Comparison of ENCODE assay signal across 2 cellular contexts in the genomic region with DNA sequence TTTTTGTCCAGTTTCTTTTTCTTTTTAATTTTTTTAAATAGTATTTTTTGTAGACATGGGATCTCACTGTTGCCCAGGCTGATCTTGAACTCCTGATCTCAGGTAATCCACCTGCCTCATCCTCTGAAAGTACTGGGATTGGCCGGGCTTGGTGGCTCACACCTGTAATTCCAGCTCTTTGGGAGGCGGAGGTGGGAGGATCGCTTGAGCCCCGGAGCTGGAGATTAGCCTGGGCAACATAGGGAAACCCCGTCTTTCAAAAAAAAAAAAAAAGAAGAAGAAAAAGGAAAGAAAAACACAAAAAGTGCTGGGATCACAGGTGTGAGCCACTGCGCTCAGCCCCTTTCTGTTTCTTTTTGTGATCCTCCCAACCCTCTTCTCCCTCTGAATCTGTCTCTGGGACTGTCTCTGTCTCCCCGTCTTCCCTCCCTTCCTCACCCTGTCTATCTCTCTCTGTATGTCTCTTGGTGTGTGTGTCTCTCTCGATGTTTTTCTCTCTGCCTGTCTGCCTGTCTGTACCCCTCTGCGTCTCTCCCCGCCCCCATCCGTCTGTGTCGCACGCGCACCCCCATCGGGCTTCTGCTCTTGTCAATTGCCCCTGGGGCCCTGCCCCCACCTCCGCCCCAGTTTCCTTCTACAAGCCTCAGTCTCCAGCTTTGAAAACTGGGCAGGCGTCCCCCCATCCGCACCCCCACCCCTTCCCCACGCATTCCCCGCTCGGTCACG.
A peak's percentile ranks its signal among the peaks of the same experiment; 100 is the strongest.
TF ChIP-seq lines count a peak whose summit lies in the region.

No MANE protein-coding gene starts in this region.

TF ChIP-seq in HEK293, 187 proteins besides CTCF, POLR2A, EP300 and RAD21 (continued from another document and continues in another):
- TF ChIP-seq, protein P1, sequence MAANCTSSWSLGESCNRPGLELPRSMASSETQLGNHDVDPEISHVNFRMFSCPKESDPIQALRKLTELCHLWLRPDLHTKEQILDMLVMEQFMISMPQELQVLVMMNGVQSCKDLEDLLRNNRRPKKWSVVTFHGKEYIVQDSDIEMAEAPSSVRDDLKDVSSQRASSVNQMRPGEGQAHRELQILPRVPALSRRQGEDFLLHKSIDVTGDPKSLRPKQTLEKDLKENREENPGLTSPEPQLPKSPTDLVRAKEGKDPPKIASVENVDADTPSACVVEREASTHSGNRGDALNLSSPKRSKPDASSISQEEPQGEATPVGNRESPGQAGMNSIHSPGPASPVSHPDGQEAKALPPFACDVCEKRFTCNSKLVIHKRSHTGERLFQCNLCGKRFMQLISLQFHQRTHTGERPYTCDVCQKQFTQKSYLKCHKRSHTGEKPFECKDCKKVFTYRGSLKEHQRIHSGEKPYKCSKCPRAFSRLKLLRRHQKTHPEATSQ (tag by site-specific recombination; IDR thresholded peaks at IDR 0.05): no peak; the same call in 1 of the 2 replicates
- TF ChIP-seq KLF16 (tag by site-specific recombination; IDR thresholded peaks at IDR 0.05) (peak; percentile 62; the same call in 1 of the 2 replicates), ZFHX2 (tag by site-specific recombination; conservative IDR thresholded peaks at IDR 0.05) (peak; percentile 81), ZNF76 (tag by site-specific recombination; IDR thresholded peaks at IDR 0.05; ENCODE audit: borderline replicate concordance, low read depth) (peak; percentile 38; the same call in 1 of the 2 replicates), ZNF585B (tag by site-specific recombination; IDR thresholded peaks at IDR 0.05) (no peak), ZIC2 (tag by site-specific recombination; IDR thresholded peaks at IDR 0.05) (no peak; the same call in 1 of the 2 replicates), ZBTB48 (tag by site-specific recombination; IDR thresholded peaks at IDR 0.05) (peak; percentile 84), WT1 (tag by site-specific recombination; IDR thresholded peaks at IDR 0.05) (peak; percentile 60; the same call in 1 of the 2 replicates), SP7 (tag by site-specific recombination; IDR thresholded peaks at IDR 0.05) (peak; percentile 16; the same call in 1 of the 2 replicates), KLF1 (tag by site-specific recombination; IDR thresholded peaks at IDR 0.05) (peak; percentile 50), ZBTB7A (tag by site-specific recombination; IDR thresholded peaks at IDR 0.05; ENCODE audit: low read depth) (peak; percentile 94), ZNF561 (tag by site-specific recombination; IDR thresholded peaks at IDR 0.05; ENCODE audit: borderline replicate concordance) (no peak), ZNF138 (tag by site-specific recombination; IDR thresholded peaks at IDR 0.05; ENCODE audit: borderline replicate concordance) (peak; percentile 42; the same call in 1 of the 2 replicates), IKZF3 (tag by site-specific recombination; IDR thresholded peaks at IDR 0.05) (no peak), OSR2 (tag by site-specific recombination; IDR thresholded peaks at IDR 0.05) (no peak; the same call in 1 of the 2 replicates), YY1 (tag by site-specific recombination; IDR thresholded peaks at IDR 0.05) (no peak), ZNF311 (tag by site-specific recombination; IDR thresholded peaks at IDR 0.05; ENCODE audit: borderline replicate concordance) (peak; percentile 84; the same call in 1 of the 2 replicates), ZNF324 (tag by site-specific recombination; IDR thresholded peaks at IDR 0.05) (peak; percentile 41; the same call in 1 of the 2 replicates), ZNF529 (tag by site-specific recombination; IDR thresholded peaks at IDR 0.05; ENCODE audit: insufficient replicate concordance) (no peak), ZNF157 (tag by site-specific recombination; IDR thresholded peaks at IDR 0.05) (peak; percentile 46)
- TF ChIP-seq, protein P2, sequence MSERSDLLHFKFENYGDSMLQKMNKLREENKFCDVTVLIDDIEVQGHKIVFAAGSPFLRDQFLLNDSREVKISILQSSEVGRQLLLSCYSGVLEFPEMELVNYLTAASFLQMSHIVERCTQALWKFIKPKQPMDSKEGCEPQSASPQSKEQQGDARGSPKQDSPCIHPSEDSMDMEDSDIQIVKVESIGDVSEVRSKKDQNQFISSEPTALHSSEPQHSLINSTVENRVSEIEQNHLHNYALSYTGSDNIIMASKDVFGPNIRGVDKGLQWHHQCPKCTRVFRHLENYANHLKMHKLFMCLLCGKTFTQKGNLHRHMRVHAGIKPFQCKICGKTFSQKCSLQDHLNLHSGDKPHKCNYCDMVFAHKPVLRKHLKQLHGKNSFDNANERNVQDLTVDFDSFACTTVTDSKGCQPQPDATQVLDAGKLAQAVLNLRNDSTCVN (tag by site-specific recombination; optimal IDR thresholded peaks at IDR 0.05): peak; percentile 85
- TF ChIP-seq, protein P3, sequence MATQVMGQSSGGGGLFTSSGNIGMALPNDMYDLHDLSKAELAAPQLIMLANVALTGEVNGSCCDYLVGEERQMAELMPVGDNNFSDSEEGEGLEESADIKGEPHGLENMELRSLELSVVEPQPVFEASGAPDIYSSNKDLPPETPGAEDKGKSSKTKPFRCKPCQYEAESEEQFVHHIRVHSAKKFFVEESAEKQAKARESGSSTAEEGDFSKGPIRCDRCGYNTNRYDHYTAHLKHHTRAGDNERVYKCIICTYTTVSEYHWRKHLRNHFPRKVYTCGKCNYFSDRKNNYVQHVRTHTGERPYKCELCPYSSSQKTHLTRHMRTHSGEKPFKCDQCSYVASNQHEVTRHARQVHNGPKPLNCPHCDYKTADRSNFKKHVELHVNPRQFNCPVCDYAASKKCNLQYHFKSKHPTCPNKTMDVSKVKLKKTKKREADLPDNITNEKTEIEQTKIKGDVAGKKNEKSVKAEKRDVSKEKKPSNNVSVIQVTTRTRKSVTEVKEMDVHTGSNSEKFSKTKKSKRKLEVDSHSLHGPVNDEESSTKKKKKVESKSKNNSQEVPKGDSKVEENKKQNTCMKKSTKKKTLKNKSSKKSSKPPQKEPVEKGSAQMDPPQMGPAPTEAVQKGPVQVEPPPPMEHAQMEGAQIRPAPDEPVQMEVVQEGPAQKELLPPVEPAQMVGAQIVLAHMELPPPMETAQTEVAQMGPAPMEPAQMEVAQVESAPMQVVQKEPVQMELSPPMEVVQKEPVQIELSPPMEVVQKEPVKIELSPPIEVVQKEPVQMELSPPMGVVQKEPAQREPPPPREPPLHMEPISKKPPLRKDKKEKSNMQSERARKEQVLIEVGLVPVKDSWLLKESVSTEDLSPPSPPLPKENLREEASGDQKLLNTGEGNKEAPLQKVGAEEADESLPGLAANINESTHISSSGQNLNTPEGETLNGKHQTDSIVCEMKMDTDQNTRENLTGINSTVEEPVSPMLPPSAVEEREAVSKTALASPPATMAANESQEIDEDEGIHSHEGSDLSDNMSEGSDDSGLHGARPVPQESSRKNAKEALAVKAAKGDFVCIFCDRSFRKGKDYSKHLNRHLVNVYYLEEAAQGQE (tag by site-specific recombination; IDR thresholded peaks at IDR 0.05): peak; percentile 19; the same call in 1 of the 2 replicates

TF ChIP-seq in HepG2, 621 proteins besides CTCF, POLR2A, EP300 and RAD21 (continued from another document):
- TF ChIP-seq, protein P4, sequence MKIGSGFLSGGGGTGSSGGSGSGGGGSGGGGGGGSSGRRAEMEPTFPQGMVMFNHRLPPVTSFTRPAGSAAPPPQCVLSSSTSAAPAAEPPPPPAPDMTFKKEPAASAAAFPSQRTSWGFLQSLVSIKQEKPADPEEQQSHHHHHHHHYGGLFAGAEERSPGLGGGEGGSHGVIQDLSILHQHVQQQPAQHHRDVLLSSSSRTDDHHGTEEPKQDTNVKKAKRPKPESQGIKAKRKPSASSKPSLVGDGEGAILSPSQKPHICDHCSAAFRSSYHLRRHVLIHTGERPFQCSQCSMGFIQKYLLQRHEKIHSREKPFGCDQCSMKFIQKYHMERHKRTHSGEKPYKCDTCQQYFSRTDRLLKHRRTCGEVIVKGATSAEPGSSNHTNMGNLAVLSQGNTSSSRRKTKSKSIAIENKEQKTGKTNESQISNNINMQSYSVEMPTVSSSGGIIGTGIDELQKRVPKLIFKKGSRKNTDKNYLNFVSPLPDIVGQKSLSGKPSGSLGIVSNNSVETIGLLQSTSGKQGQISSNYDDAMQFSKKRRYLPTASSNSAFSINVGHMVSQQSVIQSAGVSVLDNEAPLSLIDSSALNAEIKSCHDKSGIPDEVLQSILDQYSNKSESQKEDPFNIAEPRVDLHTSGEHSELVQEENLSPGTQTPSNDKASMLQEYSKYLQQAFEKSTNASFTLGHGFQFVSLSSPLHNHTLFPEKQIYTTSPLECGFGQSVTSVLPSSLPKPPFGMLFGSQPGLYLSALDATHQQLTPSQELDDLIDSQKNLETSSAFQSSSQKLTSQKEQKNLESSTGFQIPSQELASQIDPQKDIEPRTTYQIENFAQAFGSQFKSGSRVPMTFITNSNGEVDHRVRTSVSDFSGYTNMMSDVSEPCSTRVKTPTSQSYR (CRISPR knock-in tag; IDR thresholded peaks at IDR 0.05; ENCODE audit: borderline replicate concordance): peak; percentile 72; the same call in 1 of the 2 replicates
- 0 out of 2 replicates have a peak, but pooled peaks have one; percentile 3 for TF ChIP-seq NCOR1 (IDR thresholded peaks at IDR 0.05; ENCODE audit: borderline replicate concordance, low read length)
